In genomic region chr12:47754126-47754525, GRCh38 we compare ENCODE assay signal across 11 cellular contexts. TPM values are rescaled to one million over a fixed set of nuclear protein-coding genes. Genes with fewer than 3 reads are reported as not detected.
A peak's percentile ranks its signal among the peaks of the same experiment; 100 is the strongest.
DNase-seq lines count a peak whose midpoint lies in the region; ATAC-seq and TF ChIP-seq lines count a peak whose summit lies in the region.
"Had no signal": no experiment of that assay in that cellular context is flagged by ENCODE, and none has a peak within 500 bp of the region (broad histone marks: within the 10 kb centered on the region; RNA-seq: fewer than 3 reads in every experiment).

No MANE protein-coding gene starts in this region.

- no peak overlapping the region for H3K4me3 Mint-ChIP-seq in CD8-positive, alpha-beta T cell

- no peak overlapping the region for H3K9ac ChIP-seq in HUES6 (ENCODE audit: low read length)

- peaks cover 22% of the 10 kb centered on the region for H3K4me1 Mint-ChIP-seq in CD8-positive, alpha-beta T cell (ENCODE audit: low read depth)

- peaks cover under 1% of the 10 kb centered on the region for H3K27me3 Mint-ChIP-seq in CD8-positive, alpha-beta T cell (ENCODE audit: low read depth)

- intact Hi-C loops in lower lobe of right lung (cut with DNase I): no loop called here
- intact Hi-C loops in CD8-positive, alpha-beta T cell (cut with DNase I, micrococcal nuclease): no loop called here
- intact Hi-C loops in posterior vena cava (cut with DNase I): no loop called here

- ATAC-seq in lower lobe of right lung: no peak
- ATAC-seq in thoracic aorta (ENCODE audit: insufficient number of reproducible peaks, low FRiP score, low read depth): no peak
- no peak for ATAC-seq in GM18502 (IDR thresholded peaks at IDR 0.05; ENCODE audit: poor library complexity, unreplicated experiment)
- no peak for ATAC-seq in CD8-positive, alpha-beta T cell

- POLR2A ChIA-PET in CD8-positive, alpha-beta T cell (lab: Charles Lee): interaction anchor here (1.0 kb wide), 1 partner anchor 12 kb away, joined by 4 read pairs; no protein-coding TSS in a partner anchor

- H3K4me1 ChIP-seq in HUES6 (ENCODE audit: control insufficient read depth, insufficient read depth, low read length) (peaks cover 57% of the 10 kb centered on the region), lower lobe of right lung (peaks cover 65% of the 10 kb centered on the region), thoracic aorta (ENCODE audit: control insufficient read depth in 1 of 2, low read depth in 2 of 2) (peaks cover 43 to 77% of the 10 kb centered on the region in 2 donors)
- H3K4me1 ChIP-seq in CD8-positive, alpha-beta T cell (ENCODE audit: insufficient read depth, low read length): peaks cover 12% of the 10 kb centered on the region

- TF ChIP-seq CTCF in lower lobe of right lung (IDR thresholded peaks at IDR 0.05): no peak
- no peak for TF ChIP-seq CTCF in thoracic aorta (IDR thresholded peaks at IDR 0.05)
- no peak for TF ChIP-seq CTCF in CD8-positive, alpha-beta T cell (IDR thresholded peaks at IDR 0.05)

- H3K27ac ChIP-seq in HUES6 (ENCODE audit: low read depth, low read length): peak overlapping the region; percentile 78; the same call in 1 of the 2 replicates
- H3K27ac ChIP-seq in angular gyrus (ENCODE audit: low read depth, low read length): peak overlapping the region; percentile 5
- peak overlapping the region; percentile 84 for H3K27ac ChIP-seq in lower lobe of right lung
- H3K27ac ChIP-seq in thoracic aorta: peak overlapping the region; percentile 96
- H3K27ac ChIP-seq in CD8-positive, alpha-beta T cell (ENCODE audit: low read depth, low read length): no peak overlapping the region
- H3K27ac ChIP-seq: SK-N-MC had no signal

- H3K27ac Mint-ChIP-seq in CD8-positive, alpha-beta T cell: no peak overlapping the region

- H3K36me3 Mint-ChIP-seq in CD8-positive, alpha-beta T cell: no peaks in the 10 kb centered on the region

- H3K4me3 ChIP-seq in HUES6 (ENCODE audit: low read depth, low read length) (0 out of 2 replicates have a peak overlapping the region, but pooled peaks have one; percentile 7), lower lobe of right lung (peak overlapping the region; percentile 7), thoracic aorta (peak overlapping the region; percentile 45)
- H3K4me3 ChIP-seq in CD8-positive, alpha-beta T cell (ENCODE audit: low read depth, low read length): no peak overlapping the region
- H3K4me3 ChIP-seq: ovary, SK-N-MC had no signal

- no peaks in the 10 kb centered on the region; the same call in 1 of the 2 replicates for H3K36me3 ChIP-seq in HUES6 (ENCODE audit: control insufficient read depth, insufficient read depth, low read length)
- H3K36me3 ChIP-seq in lower lobe of right lung: peaks cover 24% of the 10 kb centered on the region
- H3K36me3 ChIP-seq in thoracic aorta: peaks cover 11% of the 10 kb centered on the region
- H3K36me3 ChIP-seq in CD8-positive, alpha-beta T cell (ENCODE audit: insufficient read depth, low read length): no peaks in the 10 kb centered on the region
- H3K36me3 ChIP-seq: ovary had no signal

- no peak for DNase-seq in lower lobe of right lung
- DNase-seq in thoracic aorta (ENCODE audit: low spot score): no peak
- no peak for DNase-seq in CD8-positive, alpha-beta T cell
- DNase-seq in DMS53 (lab: John Stamatoyannopoulos, UW): no peak
- no peak for DNase-seq in posterior vena cava (ENCODE audit: low spot score)
- DNase-seq: activated CD4-positive, alpha-beta T cell treated with anti-CD3 and anti-CD28 coated beads, Interleukin-2, amount 50 U/mL, for 48 hours; ovary had no signal

- H3K9me3 Mint-ChIP-seq in CD8-positive, alpha-beta T cell: no peaks in the 10 kb centered on the region

- no peaks in the 10 kb centered on the region for H3K27me3 ChIP-seq in HUES6 (ENCODE audit: control insufficient read depth, insufficient read depth, low read length)
- H3K27me3 ChIP-seq in lower lobe of right lung (ENCODE audit: low read depth): no peaks in the 10 kb centered on the region
- no peaks in the 10 kb centered on the region for H3K27me3 ChIP-seq in thoracic aorta (replicated peaks; ENCODE audit: insufficient read depth)
- H3K27me3 ChIP-seq in CD8-positive, alpha-beta T cell (ENCODE audit: insufficient read depth, low read length): no peaks in the 10 kb centered on the region
- H3K27me3 ChIP-seq: ovary had no signal

- H3K9me3 ChIP-seq in HUES6 (ENCODE audit: control insufficient read depth, insufficient read depth, low read depth, low read length) (no peaks in the 10 kb centered on the region), lower lobe of right lung (no peaks in the 10 kb centered on the region), thoracic aorta (no peaks in the 10 kb centered on the region)
- no peaks in the 10 kb centered on the region for H3K9me3 ChIP-seq in CD8-positive, alpha-beta T cell (ENCODE audit: low read length)
- H3K9me3 ChIP-seq: ovary had no signal

- CTCF ChIA-PET in CD8-positive, alpha-beta T cell (lab: Charles Lee): interaction anchor here (0.7 to 11.6 kb wide), 6 partner anchors 10 to 1268 kb away, joined by 3 to 201 read pairs (median 20); partner anchors contain the start of gene SLC48A1

RNA-seq across cellular contexts. Expression of gene RAPGEF3, which starts 4.6 kb away (rescaled TPM):
- total RNA-seq in lower lobe of right lung: 44.5 TPM
- 10 to 100 TPM; 40.9 to 77.4 TPM for total RNA-seq in thoracic aorta
- under 1 TPM; 0.14 to 0.25 TPM for total RNA-seq in CD8-positive, alpha-beta T cell
- total RNA-seq in posterior vena cava: 10 to 100 TPM; 18.3 to 33.5 TPM

RNA-seq across cellular contexts. Expression of gene SLC48A1, which starts 18.9 kb away (rescaled TPM):
- 39.9 TPM for total RNA-seq in lower lobe of right lung
- total RNA-seq in thoracic aorta: 100 to 1,000 TPM in 1 of 2 donors, 10 to 100 TPM in 1; 60.5 to 107 TPM
- total RNA-seq in CD8-positive, alpha-beta T cell: 1 to 10 TPM; 4.3 to 5.5 TPM
- 10 to 100 TPM; 28.5 to 33.8 TPM for total RNA-seq in posterior vena cava

RNA-seq across cellular contexts. Expression of gene ENDOU, which starts 28.8 kb away (rescaled TPM):
- total RNA-seq in lower lobe of right lung (not detected), thoracic aorta (under 1 TPM in 1 of 2 donors, not detected in 1; 0.49 TPM), posterior vena cava (1 to 10 TPM in 1 of 2 donors, under 1 TPM in 1; 0.38 to 1.7 TPM)
- under 1 TPM in 1 of 2 experiments, not detected in 1; 0.22 TPM for total RNA-seq in CD8-positive, alpha-beta T cell

RNA-seq across cellular contexts. Expression of gene RPAP3, which starts 48.3 kb away (rescaled TPM):
- 20.2 TPM for total RNA-seq in lower lobe of right lung
- total RNA-seq in thoracic aorta: 10 to 100 TPM in 1 of 2 donors, 1 to 10 TPM in 1; 8.1 to 16.8 TPM
- total RNA-seq in CD8-positive, alpha-beta T cell: 10 to 100 TPM; 17.3 to 18.3 TPM
- total RNA-seq in posterior vena cava: 10 to 100 TPM; 23.2 to 24.0 TPM

Comparison
In these comparisons a context has a peak if more than half of its experiments do, and no peak if none do; other contexts are left out.
1. RNA of gene RAPGEF3, which starts 4.6 kb away (total RNA-seq): 40.9 to 77.4 TPM in thoracic aorta, 44.5 TPM in lower lobe of right lung (single experiment) and 18.3 to 33.5 TPM in posterior vena cava; 0.14 to 0.25 TPM in CD8-positive, alpha-beta T cell; every median in the first group is over 10 times any median in the second.